Comparison of ENCODE assay signal across 1 cellular context in genomic region chr10:24518981-24519597, GRCh38.
TF ChIP-seq lines count a peak whose summit lies in the region.

No MANE protein-coding gene starts in this region.

TF ChIP-seq in SK-N-SH treated with all-trans-retinoic acid at 6 μM for 48 hours, 23 proteins besides CTCF, POLR2A, EP300 and RAD21 (continued from another document):
- TF ChIP-seq CSRNP3 (CRISPR knock-in tag; IDR thresholded peaks at IDR 0.05) (no peak), BACH2 (CRISPR knock-in tag; IDR thresholded peaks at IDR 0.05; ENCODE audit: borderline replicate concordance) (no peak)
